ENCODE assay signal across 9 cellular contexts in the genomic region with DNA sequence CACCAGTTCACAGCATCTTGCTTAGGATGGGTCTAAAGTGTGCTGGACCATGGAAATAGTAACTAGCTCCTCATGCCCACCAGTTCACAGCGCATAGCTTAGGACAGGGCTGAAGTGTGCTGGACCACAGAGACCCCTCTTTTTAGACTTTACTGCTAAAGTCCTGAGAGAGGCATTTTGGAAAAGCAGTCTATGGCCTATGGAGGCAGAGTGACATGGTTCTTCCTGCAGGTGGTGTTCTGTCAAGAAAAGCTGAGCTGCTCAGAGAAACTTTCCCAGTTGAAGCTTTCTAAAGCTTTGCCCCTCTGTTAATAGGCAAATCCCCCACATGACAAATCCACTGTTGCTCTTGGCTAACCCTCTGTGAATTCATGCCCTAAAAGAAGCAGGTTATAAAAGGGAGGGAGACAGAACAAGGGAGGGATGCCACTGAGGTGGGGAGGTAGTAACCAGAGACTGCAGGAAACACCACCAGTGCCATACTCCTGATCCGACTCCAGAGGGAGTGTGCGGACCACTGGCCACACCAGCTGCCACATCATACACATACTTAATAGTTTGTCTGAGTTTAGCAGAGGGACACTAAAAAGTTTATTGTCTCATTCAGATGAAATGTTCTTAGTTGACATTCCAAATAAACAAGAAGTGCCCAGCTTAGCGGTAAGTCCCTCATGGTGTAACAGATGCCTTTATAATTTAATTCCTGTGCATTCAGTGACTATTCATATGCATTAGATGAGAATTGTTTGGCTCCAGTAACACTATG.
A peak's percentile ranks its signal among the peaks of the same experiment; 100 is the strongest.
DNase-seq lines count a peak whose midpoint lies in the region; ATAC-seq and TF ChIP-seq lines count a peak whose summit lies in the region.
"Had no signal": no experiment of that assay in that cellular context is flagged by ENCODE, and none has a peak within 500 bp of the region (broad histone marks: within the 10 kb centered on the region; RNA-seq: fewer than 3 reads in every experiment).

No MANE protein-coding gene starts in this region.

- no peaks in the 10 kb centered on the region for H3F3A ChIP-seq in MM.1S (ENCODE audit: insufficient read depth, low read length)

- H3K9me2 ChIP-seq in MM.1S (replicated peaks; ENCODE audit: insufficient read depth, low read length) = no peaks in the 10 kb centered on the region

- H3K36me3 ChIP-seq in MM.1S (replicated peaks; ENCODE audit: insufficient read depth, low read length) (no peaks in the 10 kb centered on the region), colonic mucosa (no peaks in the 10 kb centered on the region), osteoblast (ENCODE audit: insufficient read depth, low read length) (no peaks in the 10 kb centered on the region)

- no peak overlapping the region for H2AFZ ChIP-seq in MM.1S (ENCODE audit: low read length)
- no peak overlapping the region for H2AFZ ChIP-seq in osteoblast (ENCODE audit: low read length)

- H3K27ac ChIP-seq in MM.1S (ENCODE audit: low read length) (no peak overlapping the region), colonic mucosa (no peak overlapping the region), osteoblast (ENCODE audit: low read depth, low read length) (no peak overlapping the region)
- H3K27ac ChIP-seq: epithelial cell of prostate had no signal

- H3K9ac ChIP-seq in MM.1S (ENCODE audit: low read length) = no peak overlapping the region
- H3K9ac ChIP-seq in colonic mucosa (ENCODE audit: low read depth in 2 of 2, low read length in 2 of 2) = no peak overlapping the region

- H3K4me2 ChIP-seq in MM.1S (ENCODE audit: low read depth, low read length) = no peak overlapping the region
- H3K4me2 ChIP-seq in osteoblast (ENCODE audit: insufficient read depth, low read length) = no peak overlapping the region

- H3K9me3 ChIP-seq in MM.1S (replicated peaks; ENCODE audit: insufficient read depth, low read length) (no peaks in the 10 kb centered on the region), colonic mucosa (no peaks in the 10 kb centered on the region), osteoblast (ENCODE audit: low read depth, low read length) (no peaks in the 10 kb centered on the region)

- H3K4me1 ChIP-seq in MM.1S (ENCODE audit: low read length) (no peaks in the 10 kb centered on the region), colonic mucosa (no peaks in the 10 kb centered on the region), osteoblast (ENCODE audit: insufficient read depth, low read length) (no peaks in the 10 kb centered on the region)

- TF ChIP-seq CTCF in GM12864 (IDR thresholded peaks at IDR 0.05; ENCODE audit: low read depth, low read length, missing control alignments) (peak; percentile 29), MM.1S (IDR thresholded peaks at IDR 0.05; ENCODE audit: low read length) (0 out of 2 replicates have a peak, but pooled peaks have one; percentile 9), colonic mucosa (IDR thresholded peaks at IDR 0.05) (peak; percentile 18), osteoblast (IDR thresholded peaks at IDR 0.05; ENCODE audit: extremely low read depth, low read depth, low read length) (peak; percentile 55)

- intact Hi-C loops in colonic mucosa (cut with DNase I) = no loop called here

- no peak overlapping the region for H3K4me3 ChIP-seq in GM12864 (ENCODE audit: low read depth, low read length)
- no peak overlapping the region for H3K4me3 ChIP-seq in MM.1S (ENCODE audit: low read length)
- H3K4me3 ChIP-seq in colonic mucosa = no peak overlapping the region
- H3K4me3 ChIP-seq in osteoblast (ENCODE audit: insufficient read depth, low read length) = no peak overlapping the region

- H3K79me2 ChIP-seq in MM.1S (ENCODE audit: low read length) (no peaks in the 10 kb centered on the region), osteoblast (ENCODE audit: insufficient read depth, low read length) (no peaks in the 10 kb centered on the region)

- DNase-seq in GM12864 (ENCODE audit: low read depth) = no peak
- DNase-seq in MM.1S = no peak
- no peak for DNase-seq in colonic mucosa
- no peak for DNase-seq in osteoblast (ENCODE audit: insufficient read length, low spot score, missing footprints)
- no peak for DNase-seq in NCI-H526 treated with DMSO at 0.1 percent for 48 hours (lab: John Stamatoyannopoulos, UW)
- DNase-seq: MV-4-11 had no signal

- H3K27me3 ChIP-seq in MM.1S (replicated peaks; ENCODE audit: insufficient read depth, low read length) (no peaks in the 10 kb centered on the region), colonic mucosa (no peaks in the 10 kb centered on the region), osteoblast (ENCODE audit: insufficient read depth, low read length) (peaks cover 11% of the 10 kb centered on the region)

- no peaks in the 10 kb centered on the region for H4K20me1 ChIP-seq in MM.1S (ENCODE audit: insufficient read depth, low read length)
- H4K20me1 ChIP-seq in osteoblast (ENCODE audit: insufficient read depth, low read length) = no peaks in the 10 kb centered on the region

- ATAC-seq in GM19023 (IDR thresholded peaks at IDR 0.05; ENCODE audit: unreplicated experiment) (no peak), GM21619 (IDR thresholded peaks at IDR 0.05; ENCODE audit: unreplicated experiment) (no peak)
